8 cellular contexts compared by ENCODE assay signal in genomic region chr7:44962483-44963251, GRCh38. TPM values are rescaled to one million over a fixed set of nuclear protein-coding genes. Genes with fewer than 3 reads are reported as not detected.
DNase-seq lines count a peak whose midpoint lies in the region; ATAC-seq and TF ChIP-seq lines count a peak whose summit lies in the region.

No MANE protein-coding gene starts in this region.

- H3K9me3 ChIP-seq in Caco-2 (no peaks in the 10 kb centered on the region), RWPE2 (ENCODE audit: severe bottlenecking) (no peaks in the 10 kb centered on the region)

- H3K36me3 Mint-ChIP-seq in Caco-2 (ENCODE audit: insufficient read depth, unreplicated experiment): no peaks in the 10 kb centered on the region

- no peaks in the 10 kb centered on the region for H3K4me1 ChIP-seq in Caco-2
- H3K4me1 ChIP-seq in RWPE2 (ENCODE audit: insufficient read depth, poor library complexity, severe bottlenecking): no peaks in the 10 kb centered on the region

- H3K4me3 Mint-ChIP-seq in Caco-2 (ENCODE audit: unreplicated experiment): peak overlapping the region; percentile 68

- H3K36me3 ChIP-seq in Caco-2 (ENCODE audit: control insufficient read depth, insufficient read depth, low read length) (no peaks in the 10 kb centered on the region), RWPE2 (ENCODE audit: low read depth) (no peaks in the 10 kb centered on the region)

- no peak overlapping the region for H3K27ac ChIP-seq in RWPE2 (ENCODE audit: poor library complexity, severe bottlenecking)

- TF ChIP-seq CTCF in Caco-2 (IDR thresholded peaks at IDR 0.05; ENCODE audit: insufficient read depth in 1 of 2, low read depth in 1 of 2, low read length in 1 of 2, severe bottlenecking in 1 of 2, unreplicated experiment in 1 of 2) (peak in 1 of 2 experiments; percentile 37), RWPE2 (IDR thresholded peaks at IDR 0.05; ENCODE audit: poor library complexity, severe bottlenecking) (no peak)

- intact Hi-C loops in Caco-2 (cut with micrococcal nuclease; ENCODE audit: unreplicated experiment): loop anchor here (5.0 kb wide), 2 partner anchors 75 to 105 kb away; partner anchors contain the start of gene PURB
- intact Hi-C loops in posterior vena cava (cut with DNase I): loop anchor here in 1 of 2 donors (10.0 kb wide), 1 partner anchor 172 kb away; no protein-coding TSS in a partner anchor

- no peaks in the 10 kb centered on the region for H3K9me3 Mint-ChIP-seq in Caco-2 (ENCODE audit: unreplicated experiment)

- BruUV-seq in Caco-2 (replicated peaks; lab: Mats Ljungman, UMichigan): no TSS peak

- H3K4me3 ChIP-seq in Caco-2 (ENCODE audit: low read depth, low read length) (peak overlapping the region; percentile 75), RWPE2 (ENCODE audit: severe bottlenecking) (peak overlapping the region; percentile 4)

- H3K27me3 ChIP-seq in Caco-2 (replicated peaks; ENCODE audit: control insufficient read depth, insufficient read depth, low read length) (no peaks in the 10 kb centered on the region; the same call in 1 of the 2 replicates), RWPE2 (ENCODE audit: insufficient read depth, poor library complexity, severe bottlenecking) (peaks cover 8% of the 10 kb centered on the region)

- no peaks in the 10 kb centered on the region for H3K27me3 Mint-ChIP-seq in Caco-2 (ENCODE audit: insufficient read depth, unreplicated experiment)

- DNase-seq in Caco-2 (peak; percentile 63 to 67), RWPE2 (ENCODE audit: low spot score) (peak; percentile 65), glomerular visceral epithelial cell (ENCODE audit: extremely low spot score) (peak; percentile 20), posterior vena cava (ENCODE audit: low spot score) (peak; percentile 83), amniotic stem cell (lab: John Stamatoyannopoulos, UW) (no peak), H4 (ENCODE audit: low spot score) (no peak)
- DNase-seq in central memory CD4-positive, alpha-beta T cell: no peak

- CTCF ChIA-PET in Caco-2 (lab: Charles Lee): interaction anchor here (0.5 to 1.2 kb wide), 5 partner anchors 37 to 258 kb away, joined by 3 to 8 read pairs (median 3); partner anchors contain the start of genes CCM2 and PURB

- ATAC-seq in RWPE2 (ENCODE audit: low read depth): peak; percentile 16; the same call in 1 of the 3 replicates
- ATAC-seq in HG03432 (IDR thresholded peaks at IDR 0.05; ENCODE audit: unreplicated experiment): no peak

- POLR2A ChIA-PET in Caco-2 (lab: Charles Lee): interaction anchor here (0.6 to 1.5 kb wide), 3 partner anchors 11 to 114 kb away, joined by 3 to 7 read pairs (median 4); partner anchors contain the start of gene H2AZ2

- H3K4me1 Mint-ChIP-seq in Caco-2 (ENCODE audit: low read depth, unreplicated experiment): no peaks in the 10 kb centered on the region

- H3K27ac Mint-ChIP-seq in Caco-2 (ENCODE audit: unreplicated experiment): no peak overlapping the region

RNA-seq across cellular contexts. Expression of gene MYO1G, which starts 16.1 kb away (rescaled TPM):
- total RNA-seq in Caco-2 (2022) (0.19 and 0.36 TPM in 2 replicates), posterior vena cava (1 to 10 TPM; 4.9 to 6.3 TPM)
- total RNA-seq in H4 (2014; rRNA removed; shearing (Covaris generic)): not detected in 2 replicates

RNA-seq across cellular contexts. Expression of gene CCM2, which starts 37.3 kb away (rescaled TPM):
- total RNA-seq in Caco-2 (2022): 28.1 and 28.2 TPM in 2 replicates
- 10 to 100 TPM; 31.8 to 36.9 TPM for total RNA-seq in posterior vena cava
- total RNA-seq in H4 (2014; rRNA removed; shearing (Covaris generic)): 61.5 and 78.6 TPM in 2 replicates

Comparison
In these comparisons a context has a peak if more than half of its experiments do, and no peak if none do; other contexts are left out.
1. DNase-seq: peak in Caco-2 (2 of 2), RWPE2 (single experiment), glomerular visceral epithelial cell (single experiment) and posterior vena cava (single experiment); none in amniotic stem cell (single experiment), H4 (single experiment) and central memory CD4-positive, alpha-beta T cell (single experiment).